ENCODE assay signal across 1 cellular context in genomic region chr2:56534321-56534720, GRCh38.
TF ChIP-seq lines count a peak whose summit lies in the region.

No MANE protein-coding gene starts in this region.

TF ChIP-seq in IMR-90, 13 proteins besides CTCF, POLR2A, EP300 and RAD21:
- TF ChIP-seq NFE2L2 (IDR thresholded peaks at IDR 0.05; ENCODE audit: low read depth, low read length) = no peak
- no peak for TF ChIP-seq CEBPB (IDR thresholded peaks at IDR 0.05; ENCODE audit: low read depth, low read length)
- TF ChIP-seq USF2 (IDR thresholded peaks at IDR 0.05; ENCODE audit: low read depth, low read length) = no peak
- TF ChIP-seq BHLHE40 (IDR thresholded peaks at IDR 0.05; ENCODE audit: low read depth, low read length) = no peak
- TF ChIP-seq RFX5 (IDR thresholded peaks at IDR 0.05; ENCODE audit: low read depth, low read length) = no peak
- no peak for TF ChIP-seq SMC3 (IDR thresholded peaks at IDR 0.05; ENCODE audit: low read depth, low read length)
- TF ChIP-seq MXI1 (IDR thresholded peaks at IDR 0.05; ENCODE audit: borderline replicate concordance, low read depth, low read length) = no peak
- TF ChIP-seq RCOR1 (IDR thresholded peaks at IDR 0.05; ENCODE audit: insufficient replicate concordance, low read length) = no peak
- TF ChIP-seq FOS (IDR thresholded peaks at IDR 0.05; ENCODE audit: low read depth, low read length) = no peak
- TF ChIP-seq MAZ (IDR thresholded peaks at IDR 0.05; ENCODE audit: borderline replicate concordance, low read depth, low read length) = no peak
- TF ChIP-seq CHD1 (IDR thresholded peaks at IDR 0.05; ENCODE audit: low read depth, low read length) = no peak
- no peak for TF ChIP-seq MAFK (IDR thresholded peaks at IDR 0.05; ENCODE audit: low read depth, low read length)
- TF ChIP-seq, protein P1, sequence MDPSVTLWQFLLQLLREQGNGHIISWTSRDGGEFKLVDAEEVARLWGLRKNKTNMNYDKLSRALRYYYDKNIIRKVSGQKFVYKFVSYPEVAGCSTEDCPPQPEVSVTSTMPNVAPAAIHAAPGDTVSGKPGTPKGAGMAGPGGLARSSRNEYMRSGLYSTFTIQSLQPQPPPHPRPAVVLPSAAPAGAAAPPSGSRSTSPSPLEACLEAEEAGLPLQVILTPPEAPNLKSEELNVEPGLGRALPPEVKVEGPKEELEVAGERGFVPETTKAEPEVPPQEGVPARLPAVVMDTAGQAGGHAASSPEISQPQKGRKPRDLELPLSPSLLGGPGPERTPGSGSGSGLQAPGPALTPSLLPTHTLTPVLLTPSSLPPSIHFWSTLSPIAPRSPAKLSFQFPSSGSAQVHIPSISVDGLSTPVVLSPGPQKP (IDR thresholded peaks at IDR 0.05; ENCODE audit: borderline replicate concordance, low read depth, low read length) = no peak
